8 cellular contexts compared by ENCODE assay signal in the genomic region with DNA sequence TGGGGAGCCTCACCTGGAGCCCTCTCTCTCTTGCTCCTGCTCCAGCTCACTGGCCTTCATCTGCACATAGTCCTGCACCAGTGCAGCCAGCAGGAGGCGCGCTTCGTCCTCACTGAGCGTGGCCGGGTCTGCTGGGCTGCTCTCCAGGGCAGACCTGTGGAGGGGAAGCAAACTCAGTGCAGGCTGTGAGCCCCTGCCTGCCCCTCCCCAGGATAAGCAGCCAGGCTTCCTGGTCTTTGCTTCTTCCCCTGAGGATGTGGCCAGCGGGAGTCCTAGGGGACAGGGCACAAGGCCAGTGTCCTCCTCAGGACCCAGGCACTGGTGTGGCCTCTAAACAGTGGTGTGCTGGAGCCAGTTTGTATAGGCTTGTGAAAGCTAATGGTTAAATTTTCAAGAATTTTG. TPM values are rescaled to one million over a fixed set of nuclear protein-coding genes. Genes with fewer than 3 reads are reported as not detected.
A peak's percentile ranks its signal among the peaks of the same experiment; 100 is the strongest.
DNase-seq lines count a peak whose midpoint lies in the region; ATAC-seq, FAIRE-seq and TF ChIP-seq lines count a peak whose summit lies in the region.

No MANE protein-coding gene starts in this region.

- POLR2A ChIA-PET in endothelial cell of umbilical vein (lab: Charles Lee): no interaction called here

- no peaks in the 10 kb centered on the region for H3K36me3 ChIP-seq in endothelial cell of umbilical vein (ENCODE audit: control insufficient read depth in 2 of 2, extremely low read depth in 1 of 2, insufficient read depth in 2 of 2, low read length in 2 of 2)

- no peaks in the 10 kb centered on the region for H3K9me3 ChIP-seq in endothelial cell of umbilical vein (replicated peaks; ENCODE audit: control insufficient read depth, insufficient read depth, low read length)

- H2AFZ ChIP-seq in endothelial cell of umbilical vein (ENCODE audit: low read depth, low read length): no peak overlapping the region

- peak; percentile 36 for TF ChIP-seq CTCF in AG10803 (conservative IDR thresholded peaks at IDR 0.05; ENCODE audit: low read length)
- peak; percentile 54 to 71 for TF ChIP-seq CTCF in endothelial cell of umbilical vein (IDR thresholded peaks at IDR 0.05; ENCODE audit: extremely low read depth in 1 of 2, insufficient read depth in 1 of 2, low read depth in 1 of 2, low read length in 2 of 2)

- BruUV-seq in endothelial cell of umbilical vein (replicated peaks; lab: Mats Ljungman, UMichigan): no TSS peak

- CTCF ChIA-PET in endothelial cell of umbilical vein (lab: Charles Lee): interaction anchor here (0.8 to 2.1 kb wide), 8 partner anchors 11 to 180 kb away, joined by 3 to 12 read pairs (median 3); no protein-coding TSS in a partner anchor

- no peak overlapping the region for H3K27ac ChIP-seq in endothelial cell of umbilical vein (ENCODE audit: insufficient read depth, low read depth, low read length)

- ATAC-seq in GM19035 (IDR thresholded peaks at IDR 0.05; ENCODE audit: unreplicated experiment) (peak; percentile 52), GM19452 (IDR thresholded peaks at IDR 0.05; ENCODE audit: unreplicated experiment) (no peak)

- H3K4me3 ChIP-seq in AG10803 (ENCODE audit: low read length) (no peak overlapping the region), endothelial cell of umbilical vein (replicated peaks in 1 of 3; ENCODE audit: insufficient read depth in 1 of 3, low read depth in 1 of 3, low read length in 3 of 3) (no peak overlapping the region)

- no peak for TF ChIP-seq POLR2A in endothelial cell of umbilical vein (IDR thresholded peaks at IDR 0.05; ENCODE audit: low read depth, low read length)

- FAIRE-seq in endothelial cell of umbilical vein (lab: Jason Lieb, UNC): no peak

- H3K27me3 ChIP-seq in endothelial cell of umbilical vein (ENCODE audit: control insufficient read depth in 2 of 2, insufficient read depth in 2 of 2, low read length in 2 of 2): peaks cover 40 to 41% of the 10 kb centered on the region in 2 experiments

- peaks cover 3% of the 10 kb centered on the region for H3K4me1 ChIP-seq in endothelial cell of umbilical vein (ENCODE audit: control insufficient read depth, extremely low read depth, insufficient read depth, low read length)

- dilution Hi-C loops in endothelial cell of umbilical vein (cut with MboI; ENCODE audit: extremely low pct_ligation_motif_present, low sequenced_read_pairs): no loop called here

- H4K20me1 ChIP-seq in endothelial cell of umbilical vein (replicated peaks; ENCODE audit: control insufficient read depth, extremely low read depth, insufficient read depth, low read length): no peaks in the 10 kb centered on the region

- no peaks in the 10 kb centered on the region for H3K79me2 ChIP-seq in endothelial cell of umbilical vein (ENCODE audit: control insufficient read depth, insufficient read depth, low read length)

- H3K4me2 ChIP-seq in endothelial cell of umbilical vein (ENCODE audit: insufficient read depth, low read length): no peak overlapping the region

- DNase-seq in AG10803 (ENCODE audit: low read depth): no peak
- peak; percentile 49 for DNase-seq in HT1080 (ENCODE audit: low read depth)
- peak; percentile 21 for DNase-seq in activated CD4-positive, alpha-beta T cell treated with anti-CD3 and anti-CD28 coated beads for 1 hour
- peak; percentile 2 for DNase-seq in endothelial cell of umbilical vein (ENCODE audit: low read depth, low spot score)
- DNase-seq in stimulated activated CD4-positive, alpha-beta T cell treated with anti-CD3 and anti-CD28 coated beads, Interleukin-12 subunit alpha, Interleukin-12 subunit beta, amount 100 ng/mL, for 4 hours: peak; percentile 65
- DNase-seq in glomerular visceral epithelial cell (ENCODE audit: extremely low spot score): no peak

- no peak overlapping the region for H3K9ac ChIP-seq in endothelial cell of umbilical vein (replicated peaks; ENCODE audit: extremely low read depth, insufficient read depth, low read length)

- no peaks in the 10 kb centered on the region for H3K9me1 ChIP-seq in endothelial cell of umbilical vein (replicated peaks; ENCODE audit: control insufficient read depth, extremely low read depth, insufficient read depth, low read length)

- intact Hi-C loops in endothelial cell of umbilical vein (cut with micrococcal nuclease): loop anchor here (1.0 kb wide), 2 partner anchors 36 to 105 kb away; no protein-coding TSS in a partner anchor

TF ChIP-seq in endothelial cell of umbilical vein, 7 proteins besides CTCF, POLR2A, EP300 and RAD21:
- TF ChIP-seq MYC (IDR thresholded peaks at IDR 0.05; ENCODE audit: low read depth, low read length) (no peak), FOS (IDR thresholded peaks at IDR 0.05; ENCODE audit: borderline replicate concordance, insufficient read depth, low read length) (no peak)

RNA-seq across cellular contexts. Expression of gene CALCA, which starts 2.2 kb away (rescaled TPM):
- total RNA-seq in HT1080 (2014; rRNA removed; shearing (Covaris generic)): not detected in 2 replicates
- not detected in 2 replicates for polyA plus RNA-seq in HT1080 (2015; cell fraction: cytosol; rRNA removed)
- polyA plus RNA-seq in HT1080 (2015; cell fraction: nucleus; rRNA removed): not detected in 2 replicates
- not detected in 2 replicates for total RNA-seq in endothelial cell of umbilical vein
- polyA plus RNA-seq in endothelial cell of umbilical vein: not detected in 2 replicates
- polyA plus RNA-seq in endothelial cell of umbilical vein (2011; cell fraction: cytosol; rRNA removed): not detected in 2 replicates
- polyA plus RNA-seq in endothelial cell of umbilical vein (2011; cell fraction: nucleus; rRNA removed): not detected in 2 replicates
- polyA plus RNA-seq in endothelial cell of umbilical vein (2012): not detected in 2 replicates
- not detected in 2 replicates for polyA minus RNA-seq in endothelial cell of umbilical vein
- polyA minus RNA-seq in endothelial cell of umbilical vein (2011; cell fraction: cytosol; rRNA and poly(A)+ RNA removed): not detected
- not detected in 2 replicates for polyA minus RNA-seq in endothelial cell of umbilical vein (2011; cell fraction: nucleus; rRNA and poly(A)+ RNA removed)

Comparison
In these comparisons a context has a peak if more than half of its experiments do, and no peak if none do; other contexts are left out.
1. DNase-seq: peak in HT1080 (single experiment), activated CD4-positive, alpha-beta T cell treated with anti-CD3 and anti-CD28 coated beads for 1 hour (single experiment), endothelial cell of umbilical vein (single experiment) and stimulated activated CD4-positive, alpha-beta T cell treated with anti-CD3 and anti-CD28 coated beads, Interleukin-12 subunit alpha, Interleukin-12 subunit beta, amount 100 ng/mL, for 4 hours (single experiment); none in AG10803 (single experiment) and glomerular visceral epithelial cell (single experiment).